17 cellular contexts compared by ENCODE assay signal in the genomic region with DNA sequence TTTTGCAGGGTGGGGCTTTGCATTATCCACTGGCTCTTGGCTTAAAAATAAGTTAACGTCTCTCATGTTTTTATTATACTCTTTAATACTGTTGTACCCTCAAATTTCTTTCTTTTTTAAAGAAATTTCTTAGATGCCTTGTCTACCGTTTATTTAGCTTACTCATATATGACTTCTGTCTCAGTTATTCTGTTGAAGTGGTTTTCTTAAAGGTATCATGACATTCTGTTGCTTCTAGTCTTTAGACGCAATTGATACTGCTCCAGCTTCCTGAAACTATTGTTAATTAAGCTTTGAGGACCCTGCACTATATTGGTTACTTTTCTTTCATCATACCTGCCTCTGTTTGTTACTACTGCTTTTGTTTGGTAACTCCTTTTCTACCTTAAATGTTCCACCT.
"Had no signal": no experiment of that assay in that cellular context is flagged by ENCODE, and none has a peak within 500 bp of the region (broad histone marks: within the 10 kb centered on the region; RNA-seq: fewer than 3 reads in every experiment).

No MANE protein-coding gene starts in this region.

- DNase-seq: activated CD4-positive, alpha-beta T cell treated with anti-CD3 and anti-CD28 coated beads for 4 hours; activated CD8-positive, alpha-beta memory T cell treated with anti-CD3 and anti-CD28 coated beads, Interleukin-2, amount 50 U/mL, for 48 hours; activated CD8-positive, alpha-beta T cell treated with anti-CD3 and anti-CD28 coated beads, Interleukin-2, amount 10 ng/mL, durations not matched to agents 7 days and 5 days; activated naive CD4-positive, alpha-beta T cell treated with Interleukin-2 at 50 U/mL for 16 hours; dermis blood vessel endothelial cell; endodermal cell; erythroblast; glutamatergic neuron; ovary; stimulated activated CD4-positive, alpha-beta T cell treated with anti-CD3 and anti-CD28 coated beads, Interleukin-4, amount 100 ng/mL, for 1 hour; stimulated activated CD8-positive, alpha-beta memory T cell treated with anti-CD3 and anti-CD28 coated beads, Interleukin-4, amount 100 ng/mL, for 48 hours; T-cell; T1000; upper lobe of right lung had no signal

- H3K27me3 Mint-ChIP-seq: stimulated activated naive CD8-positive, alpha-beta T cell treated with anti-CD3 and anti-CD28 coated beads, Interleukin-15, Interleukin-2, amounts not matched to agents 100 ng/mL and 50 ng/mL, for 24 hours; T-cell had no signal

- H3K9me3 Mint-ChIP-seq: endodermal cell; nephron; stimulated activated naive CD8-positive, alpha-beta T cell treated with anti-CD3 and anti-CD28 coated beads, Interleukin-15, Interleukin-2, amounts not matched to agents 100 ng/mL and 50 ng/mL, for 24 hours; T-cell had no signal

- H3K4me3 Mint-ChIP-seq: activated CD8-positive, alpha-beta T cell treated with anti-CD3 and anti-CD28 coated beads, Interleukin-2, amount 10 ng/mL, durations not matched to agents 7 days and 5 days; endodermal cell; nephron; stimulated activated naive CD8-positive, alpha-beta T cell treated with anti-CD3 and anti-CD28 coated beads, Interleukin-15, Interleukin-2, amounts not matched to agents 100 ng/mL and 50 ng/mL, for 24 hours; T-cell had no signal

- H3K27me3 ChIP-seq: ovary, upper lobe of right lung had no signal

- H3K36me3 ChIP-seq: ovary had no signal

- H3K27ac ChIP-seq: ovary, upper lobe of right lung, VCaP had no signal

- H3K27ac Mint-ChIP-seq: activated CD8-positive, alpha-beta T cell treated with anti-CD3 and anti-CD28 coated beads, Interleukin-2, amount 10 ng/mL, durations not matched to agents 7 days and 5 days; stimulated activated naive CD8-positive, alpha-beta T cell treated with anti-CD3 and anti-CD28 coated beads, Interleukin-15, Interleukin-2, amounts not matched to agents 100 ng/mL and 50 ng/mL, for 24 hours; T-cell had no signal

- H3K9me3 ChIP-seq: ovary, upper lobe of right lung had no signal

- ATAC-seq: activated CD8-positive, alpha-beta T cell treated with anti-CD3 and anti-CD28 coated beads, Interleukin-2, amount 10 ng/mL, durations not matched to agents 7 days and 5 days; T-cell; upper lobe of right lung had no signal

- H3K4me3 ChIP-seq: ovary, upper lobe of right lung had no signal
